In the genomic region with DNA sequence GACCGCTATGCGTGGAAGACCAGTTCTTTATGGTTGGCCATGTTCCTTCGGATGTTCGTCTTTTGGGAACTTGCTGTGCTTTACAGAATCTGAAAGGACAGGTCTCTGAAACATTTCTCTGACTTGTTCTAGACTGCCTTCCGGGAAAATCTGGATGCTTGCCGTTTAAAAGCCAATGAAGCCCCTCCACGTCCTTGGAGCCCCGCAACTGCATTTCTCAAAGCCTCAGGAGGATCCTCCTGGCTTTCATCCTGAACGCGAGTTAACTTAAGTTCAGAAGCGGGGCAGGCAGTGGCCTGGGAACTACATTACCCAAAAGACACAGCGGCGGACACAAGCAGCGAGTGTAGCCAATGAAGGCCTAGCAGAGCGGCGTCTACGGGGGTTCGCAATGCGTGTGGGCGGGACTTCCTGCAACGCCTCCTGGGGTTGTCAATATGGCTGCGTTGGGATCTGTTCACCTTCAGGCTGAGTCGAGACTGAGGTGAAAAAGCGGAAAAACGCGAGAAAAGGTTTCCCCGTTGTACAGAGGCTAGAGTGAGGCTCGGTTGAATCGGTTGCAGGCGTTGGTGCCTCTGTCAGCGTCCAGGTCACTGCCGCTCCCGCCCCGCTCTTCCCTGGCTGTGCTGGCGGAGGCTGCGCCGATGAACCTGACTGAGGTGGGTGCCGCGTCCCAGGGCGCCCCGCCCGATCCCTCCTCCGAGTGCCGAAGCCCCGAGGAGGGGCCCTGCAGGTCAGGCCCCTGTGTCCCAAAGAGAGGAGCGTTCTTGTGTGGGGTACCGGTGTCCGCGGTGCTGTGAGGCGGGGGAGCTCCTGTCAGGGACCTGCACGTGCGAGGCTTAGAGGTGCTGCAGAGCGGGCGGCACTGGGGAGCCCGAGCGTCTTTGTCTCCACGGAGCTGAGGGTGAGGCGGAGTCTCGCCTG, we compare ENCODE assay signal across 8 cellular contexts. TPM values are rescaled to one million over a fixed set of nuclear protein-coding genes. Genes with fewer than 3 reads are reported as not detected.
A peak's percentile ranks its signal among the peaks of the same experiment; 100 is the strongest.
DNase-seq lines count a peak whose midpoint lies in the region; ATAC-seq, FAIRE-seq and TF ChIP-seq lines count a peak whose summit lies in the region.

A gene (plus strand): TSS at position 414 of the 924 bp plus-strand sequence. CDS start 2,455 bp downstream, outside the sequence.

- H3K79me2 ChIP-seq in astrocyte (ENCODE audit: insufficient read depth, low read length): peaks cover 33% of the 10 kb centered on the region

- TF ChIP-seq POLR2A in vagina (IDR thresholded peaks at IDR 0.05): no peak

- peaks cover 32% of the 10 kb centered on the region for H3K36me3 Mint-ChIP-seq in T-helper 2 cell treated with Interferon-gamma antibody and Interleukin-4, amounts not matched to agents 5 μg/mL and 100 μg/mL, for 36 hours (ENCODE audit: low read depth)
- peaks cover 9% of the 10 kb centered on the region for H3K36me3 Mint-ChIP-seq in astrocyte (ENCODE audit: low read depth, unreplicated experiment)

- no peaks in the 10 kb centered on the region for H4K20me1 ChIP-seq in astrocyte (ENCODE audit: insufficient read depth, low read length)

- H3K4me1 Mint-ChIP-seq in T-helper 2 cell treated with Interferon-gamma antibody and Interleukin-4, amounts not matched to agents 5 μg/mL and 100 μg/mL, for 36 hours (ENCODE audit: low read depth): peaks cover 17% of the 10 kb centered on the region
- H3K4me1 Mint-ChIP-seq in astrocyte (ENCODE audit: low read depth, unreplicated experiment): peaks cover 6% of the 10 kb centered on the region

- DNase-seq in GM18507 (ENCODE audit: extremely low spot score, insufficient read length, low read depth): peak; percentile 90
- DNase-seq in NCI-H2029 (lab: John Stamatoyannopoulos, UW): peak; percentile 90
- DNase-seq in T-helper 2 cell treated with Interferon-gamma antibody and Interleukin-4, amounts not matched to agents 5 μg/mL and 100 μg/mL, for 36 hours (ENCODE audit: low spot score): peak; percentile 91
- peak; percentile 90 for DNase-seq in astrocyte (ENCODE audit: low read depth)
- peak; percentile 97 for DNase-seq in hepatic stellate cell (ENCODE audit: low spot score)
- peak in 1 of 2 donors; percentile 92 for DNase-seq in vagina (ENCODE audit: extremely low spot score in 2 of 2)

- H3K9me3 Mint-ChIP-seq in T-helper 2 cell treated with Interferon-gamma antibody and Interleukin-4, amounts not matched to agents 5 μg/mL and 100 μg/mL, for 36 hours: peaks cover 30% of the 10 kb centered on the region
- H3K9me3 Mint-ChIP-seq in astrocyte (ENCODE audit: unreplicated experiment): no peaks in the 10 kb centered on the region

- H3K9ac ChIP-seq in astrocyte (ENCODE audit: low read length): peak within 1 kb of the TSS; percentile 84
- H3K9ac ChIP-seq in rectal smooth muscle tissue (ENCODE audit: low read length): peak within 1 kb of the TSS; percentile 78

- peak; percentile 97 for ATAC-seq in HG02973 (IDR thresholded peaks at IDR 0.05; ENCODE audit: unreplicated experiment)

- H3K4me1 ChIP-seq in astrocyte (ENCODE audit: insufficient read depth, low read length): peaks cover 9% of the 10 kb centered on the region
- peaks cover 7% of the 10 kb centered on the region for H3K4me1 ChIP-seq in rectal smooth muscle tissue (ENCODE audit: control insufficient read depth, insufficient read depth, low read length)
- peaks cover 19% of the 10 kb centered on the region for H3K4me1 ChIP-seq in vagina

- H2AFZ ChIP-seq in astrocyte (ENCODE audit: low read depth, low read length): peak within 1 kb of the TSS; percentile 88

- H3K4me3 ChIP-seq in astrocyte (ENCODE audit: insufficient read depth, low read depth, low read length) (peak within 1 kb of the TSS; percentile 86), rectal smooth muscle tissue (ENCODE audit: low read length) (peak within 1 kb of the TSS; percentile 86), vagina (peak within 1 kb of the TSS; percentile 81 to 85)

- peak within 1 kb of the TSS; percentile 92 for H3K4me2 ChIP-seq in astrocyte (ENCODE audit: low read length)

- peak; percentile 99 for FAIRE-seq in GM18507 (lab: Jason Lieb, UNC)
- FAIRE-seq in astrocyte (lab: Jason Lieb, UNC): peak; percentile 89

- H3K36me3 ChIP-seq in astrocyte (ENCODE audit: insufficient read depth, low read length) (peaks cover 3% of the 10 kb centered on the region), rectal smooth muscle tissue (ENCODE audit: control insufficient read depth, insufficient read depth, low read length) (peaks cover 18% of the 10 kb centered on the region), vagina (peaks cover 0 to 38% of the 10 kb centered on the region in 2 donors)

- peak within 1 kb of the TSS; percentile 81 for H3K27ac Mint-ChIP-seq in T-helper 2 cell treated with Interferon-gamma antibody and Interleukin-4, amounts not matched to agents 5 μg/mL and 100 μg/mL, for 36 hours
- H3K27ac Mint-ChIP-seq in astrocyte (ENCODE audit: unreplicated experiment): peak within 1 kb of the TSS; percentile 80

- H3K27ac ChIP-seq in astrocyte (ENCODE audit: low read depth, low read length) (peak within 1 kb of the TSS; percentile 11), rectal smooth muscle tissue (ENCODE audit: low read depth, low read length) (peak within 1 kb of the TSS; percentile 48), vagina (peak within 1 kb of the TSS; percentile 2)

- H3K9me3 ChIP-seq in astrocyte (ENCODE audit: insufficient read depth, low read depth, low read length): no peaks in the 10 kb centered on the region
- peaks cover 3% of the 10 kb centered on the region for H3K9me3 ChIP-seq in vagina

- peak within 1 kb of the TSS; percentile 95 for H3K4me3 Mint-ChIP-seq in T-helper 2 cell treated with Interferon-gamma antibody and Interleukin-4, amounts not matched to agents 5 μg/mL and 100 μg/mL, for 36 hours
- H3K4me3 Mint-ChIP-seq in astrocyte (ENCODE audit: unreplicated experiment): peak within 1 kb of the TSS; percentile 90

- H3K27me3 Mint-ChIP-seq in T-helper 2 cell treated with Interferon-gamma antibody and Interleukin-4, amounts not matched to agents 5 μg/mL and 100 μg/mL, for 36 hours (ENCODE audit: low read depth): no peaks in the 10 kb centered on the region
- no peaks in the 10 kb centered on the region for H3K27me3 Mint-ChIP-seq in astrocyte (ENCODE audit: low read depth, unreplicated experiment)

- intact Hi-C loops in vagina (cut with DNase I): no loop called here

- TF ChIP-seq CTCF in astrocyte (IDR thresholded peaks at IDR 0.05; ENCODE audit: insufficient read depth, low read depth, low read length) (no peak), vagina (IDR thresholded peaks at IDR 0.05) (no peak)

- H3K27me3 ChIP-seq in astrocyte (ENCODE audit: insufficient read depth, low read length) (no peaks in the 10 kb centered on the region), rectal smooth muscle tissue (ENCODE audit: control insufficient read depth, insufficient read depth, low read length) (no peaks in the 10 kb centered on the region), vagina (no peaks in the 10 kb centered on the region)

RNA-seq across cellular contexts. Expression of the gene that starts here (rescaled TPM):
- total RNA-seq in astrocyte (7.7 and 11.6 TPM in 2 replicates), vagina (18.4 TPM)
